16 cellular contexts compared by ENCODE assay signal in genomic region chr19:33805313-33805712, GRCh38. TPM values are rescaled to one million over a fixed set of nuclear protein-coding genes. Genes with fewer than 3 reads are reported as not detected.
DNase-seq lines count a peak whose midpoint lies in the region; ATAC-seq and TF ChIP-seq lines count a peak whose summit lies in the region.
"Had no signal": no experiment of that assay in that cellular context is flagged by ENCODE, and none has a peak within 500 bp of the region (broad histone marks: within the 10 kb centered on the region; RNA-seq: fewer than 3 reads in every experiment).

No MANE protein-coding gene starts in this region.

- H3K27me3 Mint-ChIP-seq in MCF 10A (ENCODE audit: insufficient read depth, unreplicated experiment), result no peaks in the 10 kb centered on the region
- no peaks in the 10 kb centered on the region for H3K27me3 Mint-ChIP-seq in activated naive CD8-positive, alpha-beta T cell treated with anti-CD3 and anti-CD28 coated beads, Interleukin-2, amount 50 U/mL, for 24 hours

- peaks cover 12% of the 10 kb centered on the region for H3K36me3 Mint-ChIP-seq in MCF 10A (ENCODE audit: insufficient read depth, unreplicated experiment)
- no peaks in the 10 kb centered on the region for H3K36me3 Mint-ChIP-seq in activated naive CD8-positive, alpha-beta T cell treated with anti-CD3 and anti-CD28 coated beads, Interleukin-2, amount 50 U/mL, for 24 hours (ENCODE audit: low read depth)

- H3K4me1 ChIP-seq in mammary epithelial cell (ENCODE audit: insufficient read depth, low read length) (peaks cover 12% of the 10 kb centered on the region), esophagus (ENCODE audit: control insufficient read depth in 2 of 2, insufficient read depth in 2 of 2, low read length in 1 of 2) (peaks cover 5 to 24% of the 10 kb centered on the region in 2 donors), mucosa of rectum (ENCODE audit: control insufficient read depth in 2 of 2, insufficient read depth in 2 of 2, low read length in 2 of 2) (peaks cover 27 to 33% of the 10 kb centered on the region in 2 donors), transverse colon (peaks cover 21 to 29% (median 24%) of the 10 kb centered on the region in 4 donors)

- in situ Hi-C loops in mammary epithelial cell (cut with MboI; ENCODE audit: low sequenced_read_pairs in 2 of 2) (no loop called here), transverse colon (cut with MboI; ENCODE audit: low pct_ligation_motif_present in 1 of 4, low pct_unique_long_range_greater_than_20kb in 1 of 4, low sequenced_read_pairs in 3 of 4) (no loop called here)

- WGBS in mammary epithelial cell (ENCODE audit: low coverage, missing lambda C conversion rate), result 95% methylated on average over 2 of the region's 3 CpGs
- WGBS in esophagus, 2 donors, result 85 to 93% methylated on average over 3 of the region's 3 CpGs
- WGBS in transverse colon (ENCODE audit: low coverage in 1 of 2), 2 donors, result 90% methylated on average over 3 of the region's 3 CpGs; no CpG with 5 or more reads in 1 of the 2 donors

- no peaks in the 10 kb centered on the region for H3K9me3 Mint-ChIP-seq in MCF 10A (ENCODE audit: unreplicated experiment)
- H3K9me3 Mint-ChIP-seq in activated naive CD8-positive, alpha-beta T cell treated with anti-CD3 and anti-CD28 coated beads, Interleukin-2, amount 50 U/mL, for 24 hours, result no peaks in the 10 kb centered on the region

- peaks cover 22% of the 10 kb centered on the region for H3K4me1 Mint-ChIP-seq in MCF 10A (ENCODE audit: insufficient read depth, unreplicated experiment)
- H3K4me1 Mint-ChIP-seq in activated naive CD8-positive, alpha-beta T cell treated with anti-CD3 and anti-CD28 coated beads, Interleukin-2, amount 50 U/mL, for 24 hours, result no peaks in the 10 kb centered on the region

- intact Hi-C loops in MCF 10A (cut with micrococcal nuclease), result no loop called here
- intact Hi-C loops in mammary epithelial cell (cut with micrococcal nuclease), result no loop called here
- intact Hi-C loops in transverse colon (cut with DNase I; ENCODE audit: low total_unique reads), result no loop called here

- TF ChIP-seq POLR2A in transverse colon (IDR thresholded peaks at IDR 0.05), result no peak

- ATAC-seq in activated naive CD8-positive, alpha-beta T cell treated with anti-CD3 and anti-CD28 coated beads, Interleukin-2, amount 50 U/mL, for 24 hours, result no peak
- ATAC-seq: HCT116 had no signal

- no peak for TF ChIP-seq CTCF in MCF 10A (IDR thresholded peaks at IDR 0.05; ENCODE audit: unreplicated experiment)
- TF ChIP-seq CTCF in mammary epithelial cell (conservative IDR thresholded peaks at IDR 0.05 in 1 of 2, IDR thresholded peaks at IDR 0.05 in 1 of 2; ENCODE audit: extremely low read depth in 1 of 2, insufficient read depth in 1 of 2, low read depth in 1 of 2, low read length in 2 of 2), result no peak
- TF ChIP-seq CTCF in transverse colon (IDR thresholded peaks at IDR 0.05), result no peak

- TF ChIP-seq EP300 in transverse colon (IDR thresholded peaks at IDR 0.05; ENCODE audit: low read depth), result no peak

- H3K79me2 ChIP-seq in mammary epithelial cell (ENCODE audit: insufficient read depth, low read length), result peaks cover 32% of the 10 kb centered on the region

- H3K27me3 ChIP-seq in mammary epithelial cell (ENCODE audit: insufficient read depth, low read length) (no peaks in the 10 kb centered on the region), esophagus (ENCODE audit: control insufficient read depth in 1 of 2, insufficient read depth in 2 of 2, low read length in 2 of 2) (no peaks in the 10 kb centered on the region), mucosa of rectum (ENCODE audit: control insufficient read depth in 2 of 2, insufficient read depth in 2 of 2, low read length in 2 of 2) (no peaks in the 10 kb centered on the region), transverse colon (no peaks in the 10 kb centered on the region)
- H3K27me3 ChIP-seq: BLaER1 treated with 17β-estradiol and CSF1 and Interleukin-3, amounts not matched to agents 10 nM and 100 nM had no signal

- H4K20me1 ChIP-seq in mammary epithelial cell (ENCODE audit: insufficient read depth, low read length), result no peaks in the 10 kb centered on the region

- H2AFZ ChIP-seq in mammary epithelial cell (ENCODE audit: low read depth, low read length), result no peak overlapping the region
- H2AFZ ChIP-seq: GM23248 had no signal

- CTCF ChIA-PET in MCF 10A (lab: Yijun Ruan, JAX), result interaction anchor here (0.5 to 2.1 kb wide), 6 partner anchors 11 to 705 kb away, joined by 3 to 12 read pairs (median 6); no protein-coding TSS in a partner anchor
- CTCF ChIA-PET in mammary epithelial cell (lab: Charles Lee; ENCODE audit: low non-redundant PET), result no interaction called here

- POLR2A ChIA-PET in MCF 10A (lab: Yijun Ruan, JAX), result interaction anchor here (1.3 to 1.6 kb wide), 2 partner anchors 9 to 14 kb away, joined by 4 to 7 read pairs; partner anchors contain the start of gene KCTD15

- H3K27ac ChIP-seq in mammary epithelial cell (ENCODE audit: insufficient read depth, low read depth, low read length) (no peak overlapping the region), esophagus (ENCODE audit: low read depth in 2 of 2, low read length in 1 of 2) (peak overlapping the region; percentile 26 to 86), mucosa of rectum (ENCODE audit: low read depth in 2 of 2, low read length in 2 of 2) (peak overlapping the region; percentile 16 to 56), transverse colon (peak overlapping the region; percentile 78 to 87 (median 82))
- H3K27ac ChIP-seq: GM23248, HL-60 had no signal

- H3K4me3 ChIP-seq in mammary epithelial cell (replicated peaks in 1 of 3; ENCODE audit: insufficient read depth in 1 of 3, low read depth in 2 of 3, low read length in 3 of 3) (no peak overlapping the region), esophagus (ENCODE audit: low read depth in 1 of 2, low read length in 2 of 2) (no peak overlapping the region), mucosa of rectum (ENCODE audit: low read length in 2 of 2) (no peak overlapping the region), transverse colon (no peak overlapping the region)
- H3K4me3 ChIP-seq: BLaER1 treated with 17β-estradiol and CSF1 and Interleukin-3, amounts not matched to agents 10 nM and 100 nM; GM23248 had no signal

- BruUV-seq in MCF 10A (replicated peaks; lab: Mats Ljungman, UMichigan) (no TSS peak), mammary epithelial cell (replicated peaks; lab: Mats Ljungman, UMichigan) (no TSS peak)

- H3K4me3 Mint-ChIP-seq in MCF 10A (ENCODE audit: unreplicated experiment), result no peak overlapping the region
- no peak overlapping the region for H3K4me3 Mint-ChIP-seq in activated naive CD8-positive, alpha-beta T cell treated with anti-CD3 and anti-CD28 coated beads, Interleukin-2, amount 50 U/mL, for 24 hours
- H3K4me3 Mint-ChIP-seq: CD4-positive, CD25-positive, alpha-beta regulatory T cell had no signal

- H3K4me2 ChIP-seq in mammary epithelial cell (ENCODE audit: insufficient read depth, low read depth, low read length), result no peak overlapping the region
- H3K4me2 ChIP-seq: BLaER1 treated with 17β-estradiol and CSF1 and Interleukin-3, amounts not matched to agents 10 nM and 100 nM had no signal

- peak overlapping the region; percentile 23 for H3K27ac Mint-ChIP-seq in MCF 10A (ENCODE audit: low read depth, unreplicated experiment)
- no peak overlapping the region for H3K27ac Mint-ChIP-seq in activated naive CD8-positive, alpha-beta T cell treated with anti-CD3 and anti-CD28 coated beads, Interleukin-2, amount 50 U/mL, for 24 hours

- H3K36me3 ChIP-seq in mammary epithelial cell (ENCODE audit: insufficient read depth, low read length), result peaks cover 2% of the 10 kb centered on the region
- peaks cover 8 to 28% of the 10 kb centered on the region in 2 donors for H3K36me3 ChIP-seq in esophagus (ENCODE audit: control insufficient read depth in 2 of 2, insufficient read depth in 2 of 2, low read length in 1 of 2)
- H3K36me3 ChIP-seq in mucosa of rectum (ENCODE audit: control insufficient read depth in 2 of 2, insufficient read depth in 2 of 2, low read length in 2 of 2), result peaks cover 0 to 13% of the 10 kb centered on the region in 2 donors
- H3K36me3 ChIP-seq in transverse colon, result no peaks in the 10 kb centered on the region

- DNase-seq in MCF 10A (ENCODE audit: unreplicated experiment) (no peak), mammary epithelial cell (no peak), transverse colon (no peak), SHP77 treated with DMSO at 0.1 percent for 48 hours (lab: John Stamatoyannopoulos, UW) (no peak)
- DNase-seq in activated naive CD8-positive, alpha-beta T cell treated with anti-CD3 and anti-CD28 coated beads, Interleukin-2, amount 50 U/mL, for 24 hours, result no peak
- DNase-seq: 8988T; ACHN; Calu3; CD4-positive, CD25-positive, alpha-beta regulatory T cell; DMS 273 treated with DMSO at 0.1 percent for 48 hours; GM23248 had no signal

- H3K9ac ChIP-seq in mammary epithelial cell (ENCODE audit: insufficient read depth, low read length), result no peak overlapping the region
- H3K9ac ChIP-seq in mucosa of rectum (ENCODE audit: low read depth in 1 of 2, low read length in 2 of 2), result no peak overlapping the region
- H3K9ac ChIP-seq: GM23248 had no signal

- H3K9me3 ChIP-seq in mammary epithelial cell (replicated peaks; ENCODE audit: insufficient read depth, low read length), result no peaks in the 10 kb centered on the region
- no peaks in the 10 kb centered on the region for H3K9me3 ChIP-seq in esophagus (ENCODE audit: control insufficient read depth in 2 of 2, insufficient read depth in 1 of 2, low read depth in 1 of 2, low read length in 1 of 2)
- H3K9me3 ChIP-seq in mucosa of rectum (ENCODE audit: control insufficient read depth in 2 of 2, low read length in 2 of 2), result no peaks in the 10 kb centered on the region
- no peaks in the 10 kb centered on the region for H3K9me3 ChIP-seq in transverse colon
- H3K9me3 ChIP-seq: BLaER1 treated with 17β-estradiol and CSF1 and Interleukin-3, amounts not matched to agents 10 nM and 100 nM had no signal

- dilution Hi-C loops in mammary epithelial cell (cut with HindIII; ENCODE audit: low sequenced_read_pairs), result no loop called here

RNA-seq across cellular contexts. Expression of gene KCTD15, which starts 8.6 kb away (rescaled TPM):
- total RNA-seq in MCF 10A (2022), result 53.7 and 56.5 TPM in 2 replicates
- total RNA-seq in mammary epithelial cell, result 10 to 100 TPM; 49.9 to 78.5 TPM
- 31.5 TPM for polyA plus RNA-seq in mammary epithelial cell
- 18.8 TPM for polyA minus RNA-seq in mammary epithelial cell
- polyA plus RNA-seq in esophagus, result 10 to 100 TPM; 23.8 to 33.1 TPM
- 100 to 1,000 TPM in 1 of 4 donors, 10 to 100 TPM in 3; 28.5 to 158 (median 39.2) TPM for total RNA-seq in transverse colon
